In the genomic region with DNA sequence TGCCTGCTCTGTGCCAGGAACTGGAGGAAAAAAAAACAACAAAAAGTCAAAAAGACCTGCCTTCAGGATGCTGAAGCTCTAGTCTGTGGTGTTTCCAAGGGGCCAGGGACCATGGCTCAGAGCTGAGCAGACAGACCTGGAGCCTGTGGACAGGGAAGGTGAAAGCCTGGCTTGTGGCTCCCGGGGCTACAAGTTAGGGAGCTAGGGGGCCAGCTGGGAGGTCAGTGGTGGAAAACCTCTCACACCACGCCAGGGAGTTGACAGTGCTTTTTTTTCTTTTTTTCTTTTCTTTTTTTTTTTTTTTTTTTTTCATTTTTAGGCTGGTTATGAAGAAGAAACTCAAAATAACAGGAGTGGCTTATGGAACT, we compare ENCODE assay signal across 11 cellular contexts. TPM values are rescaled to one million over a fixed set of nuclear protein-coding genes. Genes with fewer than 3 reads are reported as not detected.
A peak's percentile ranks its signal among the peaks of the same experiment; 100 is the strongest.
DNase-seq lines count a peak whose midpoint lies in the region; TF ChIP-seq lines count a peak whose summit lies in the region.
"Had no signal": no experiment of that assay in that cellular context is flagged by ENCODE, and none has a peak within 500 bp of the region (broad histone marks: within the 10 kb centered on the region; RNA-seq: fewer than 3 reads in every experiment).

No MANE protein-coding gene starts in this region.

- intact Hi-C loops in left ventricle myocardium inferior (cut with micrococcal nuclease): no loop called here
- intact Hi-C loops in cardiac septum (cut with DNase I): no loop called here
- intact Hi-C loops in uterus (cut with DNase I; ENCODE audit: low total_unique reads): no loop called here

- H3K9ac ChIP-seq in endodermal cell (ENCODE audit: extremely low read depth, low read length, poor library complexity, severe bottlenecking): no peak overlapping the region

- H3K27me3 Mint-ChIP-seq in endodermal cell (ENCODE audit: insufficient read depth): no peaks in the 10 kb centered on the region
- H3K27me3 Mint-ChIP-seq in osteocyte (ENCODE audit: unreplicated experiment): no peaks in the 10 kb centered on the region

- H3K36me3 Mint-ChIP-seq in endodermal cell (ENCODE audit: low read depth): peaks cover 16% of the 10 kb centered on the region
- H3K36me3 Mint-ChIP-seq in osteocyte (ENCODE audit: unreplicated experiment): peaks cover 11% of the 10 kb centered on the region

- H3K4me1 ChIP-seq in left ventricle myocardium inferior: peaks cover 40% of the 10 kb centered on the region
- no peaks in the 10 kb centered on the region for H3K4me1 ChIP-seq in endodermal cell (ENCODE audit: control insufficient read depth, insufficient read depth, low read length)
- H3K4me1 ChIP-seq in uterus: peaks cover 0 to 11% of the 10 kb centered on the region in 2 donors

- H3K9me3 ChIP-seq in left ventricle myocardium inferior (replicated peaks) (no peaks in the 10 kb centered on the region), endodermal cell (ENCODE audit: control insufficient read depth, low read length) (no peaks in the 10 kb centered on the region), uterus (no peaks in the 10 kb centered on the region)
- H3K9me3 ChIP-seq: Peyer's patch had no signal

- H3K36me3 ChIP-seq in left ventricle myocardium inferior (peaks cover 12% of the 10 kb centered on the region), endodermal cell (ENCODE audit: control insufficient read depth, insufficient read depth, low read length) (peaks cover 8% of the 10 kb centered on the region), uterus (no peaks in the 10 kb centered on the region)

- H3K4me1 Mint-ChIP-seq in endodermal cell: peaks cover 12% of the 10 kb centered on the region
- peaks cover 21% of the 10 kb centered on the region for H3K4me1 Mint-ChIP-seq in osteocyte (ENCODE audit: unreplicated experiment)

- WGBS in endodermal cell (ENCODE audit: insufficient coverage in 1 of 2, insufficient read length in 1 of 2), 2 experiments: 86% methylated on average over 2 of the region's 2 CpGs; no CpG with 5 or more reads in 1 of the 2 experiments

- H3K27ac ChIP-seq in left ventricle myocardium inferior (replicated peaks): peak overlapping the region; percentile 94
- no peak overlapping the region for H3K27ac ChIP-seq in endodermal cell (ENCODE audit: low read depth, low read length)
- peak overlapping the region; percentile 91 to 94 for H3K27ac ChIP-seq in uterus

- H3K27me3 ChIP-seq in left ventricle myocardium inferior (ENCODE audit: low read depth) (no peaks in the 10 kb centered on the region), endodermal cell (ENCODE audit: control insufficient read depth, insufficient read depth, low read length, poor library complexity, severe bottlenecking) (no peaks in the 10 kb centered on the region), uterus (no peaks in the 10 kb centered on the region)
- H3K27me3 ChIP-seq: Peyer's patch had no signal

- no peak for TF ChIP-seq CTCF in left ventricle myocardium inferior (IDR thresholded peaks at IDR 0.05; ENCODE audit: borderline replicate concordance)
- TF ChIP-seq CTCF in endodermal cell (conservative IDR thresholded peaks at IDR 0.05): no peak
- no peak for TF ChIP-seq CTCF in osteocyte (IDR thresholded peaks at IDR 0.05)
- no peak for TF ChIP-seq CTCF in uterus (IDR thresholded peaks at IDR 0.05)

- H3K27ac Mint-ChIP-seq in endodermal cell (peak overlapping the region; percentile 74), osteocyte (ENCODE audit: unreplicated experiment) (no peak overlapping the region)

- TF ChIP-seq POLR2A in uterus (IDR thresholded peaks at IDR 0.05): no peak

- DNase-seq in left ventricle myocardium inferior (peak; percentile 13), cardiac septum (ENCODE audit: low spot score) (no peak), endodermal cell (peak; percentile 50), osteocyte (ENCODE audit: extremely low spot score, unreplicated experiment) (peak; percentile 23), uterus (no peak), cerebellum (ENCODE audit: low spot score) (no peak), NCI-H510A treated with DMSO at 0.1 percent for 48 hours (lab: John Stamatoyannopoulos, UW) (no peak), Kasumi-1 (lab: John Stamatoyannopoulos, UW) (no peak)
- DNase-seq: NCI-H446 had no signal

- H3K4me3 Mint-ChIP-seq in endodermal cell: no peak overlapping the region
- H3K4me3 Mint-ChIP-seq in osteocyte (ENCODE audit: unreplicated experiment): no peak overlapping the region

- H3K4me3 ChIP-seq in left ventricle myocardium inferior (no peak overlapping the region), endodermal cell (ENCODE audit: low read length) (no peak overlapping the region), uterus (no peak overlapping the region)

- H3K9me3 Mint-ChIP-seq in endodermal cell (no peaks in the 10 kb centered on the region), osteocyte (ENCODE audit: unreplicated experiment) (no peaks in the 10 kb centered on the region)
- H3K9me3 Mint-ChIP-seq: mesothelial cell of epicardium had no signal

RNA-seq across cellular contexts. Expression of a gene that starts 1.2 kb away (rescaled TPM):
- total RNA-seq in left ventricle myocardium inferior (33.6 TPM), cardiac septum (31.5 TPM), endodermal cell (10 to 100 TPM; 52.9 to 72.8 TPM), osteocyte (13.1 and 13.6 TPM in 2 replicates), uterus (10 to 100 TPM; 14.1 to 35.2 (median 24.7) TPM), cerebellum (12.0 TPM)
- polyA plus RNA-seq in endodermal cell (2013, experiment 1 of 2): 24.1 TPM
- 22.4 TPM for polyA plus RNA-seq in endodermal cell (2013, experiment 2 of 2)

RNA-seq across cellular contexts. Expression of a gene that starts 40.3 kb away (rescaled TPM):
- total RNA-seq in left ventricle myocardium inferior (28.0 TPM), cardiac septum (33.1 TPM), endodermal cell (100 to 1,000 TPM in 1 of 2 donors, 10 to 100 TPM in 1; 91.6 to 114 TPM), osteocyte (66.9 and 67.0 TPM in 2 replicates), uterus (10 to 100 TPM; 32.6 to 82.7 (median 60.8) TPM), cerebellum (47.5 TPM)
- polyA plus RNA-seq in endodermal cell (2013, experiment 1 of 2): 60.9 TPM
- polyA plus RNA-seq in endodermal cell (2013, experiment 2 of 2): 62.3 TPM

Comparison
In these comparisons a context has a peak if more than half of its experiments do, and no peak if none do; other contexts are left out.
1. DNase-seq: peak in left ventricle myocardium inferior (single experiment), endodermal cell (single experiment) and osteocyte (single experiment); none in cardiac septum (single experiment), uterus (0 of 2), cerebellum (single experiment), NCI-H510A treated with DMSO at 0.1 percent for 48 hours (single experiment) and Kasumi-1 (0 of 2).